Comparison of ENCODE assay signal across 12 cellular contexts in genomic region chr13:40233731-40234195, GRCh38.
A peak's percentile ranks its signal among the peaks of the same experiment; 100 is the strongest.
DNase-seq lines count a peak whose midpoint lies in the region; FAIRE-seq and TF ChIP-seq lines count a peak whose summit lies in the region.
"Had no signal": no experiment of that assay in that cellular context is flagged by ENCODE, and none has a peak within 500 bp of the region (broad histone marks: within the 10 kb centered on the region; RNA-seq: fewer than 3 reads in every experiment).

No MANE protein-coding gene starts in this region.

- no peak for TF ChIP-seq EP300 in SK-N-SH (IDR thresholded peaks at IDR 0.05; ENCODE audit: borderline replicate concordance in 1 of 2, low read depth in 1 of 2, low read length in 1 of 2)

- no peaks in the 10 kb centered on the region for H3K9me2 ChIP-seq in SK-N-SH

- H4K20me1 ChIP-seq in keratinocyte (ENCODE audit: control insufficient read depth, extremely low read depth, insufficient read depth, low read length) (no peaks in the 10 kb centered on the region), SK-N-SH (ENCODE audit: insufficient read depth) (no peaks in the 10 kb centered on the region)

- no peaks in the 10 kb centered on the region for H3K9me1 ChIP-seq in keratinocyte (ENCODE audit: control insufficient read depth, extremely low read depth, insufficient read depth, low read length)

- H2AFZ ChIP-seq in keratinocyte (ENCODE audit: control insufficient read depth, low read length) (peak overlapping the region; percentile 88), SK-N-SH (ENCODE audit: low read depth) (no peak overlapping the region)

- no peak overlapping the region for H3K9ac ChIP-seq in keratinocyte (ENCODE audit: control insufficient read depth, extremely low read depth, insufficient read depth, low read length)
- peak overlapping the region in 1 of 5 donors; percentile 16 for H3K9ac ChIP-seq in subcutaneous abdominal adipose tissue (ENCODE audit: low read length in 5 of 5)
- no peak overlapping the region for H3K9ac ChIP-seq in SK-N-SH

- intact Hi-C loops in breast epithelium (cut with DNase I; ENCODE audit: low total_unique reads): no loop called here

- FAIRE-seq in keratinocyte (lab: Jason Lieb, UNC): peak; percentile 91

- H3K36me3 ChIP-seq in breast epithelium: no peaks in the 10 kb centered on the region
- no peaks in the 10 kb centered on the region for H3K36me3 ChIP-seq in keratinocyte (ENCODE audit: control insufficient read depth in 2 of 2, extremely low read depth in 1 of 2, insufficient read depth in 2 of 2, low read length in 2 of 2)
- H3K36me3 ChIP-seq in subcutaneous abdominal adipose tissue (ENCODE audit: control insufficient read depth in 5 of 5, insufficient read depth in 5 of 5, low read length in 5 of 5): no peaks in the 10 kb centered on the region
- no peaks in the 10 kb centered on the region for H3K36me3 ChIP-seq in SK-N-SH (replicated peaks in 1 of 2; ENCODE audit: control insufficient read depth in 1 of 2, insufficient read depth in 2 of 2, low read length in 1 of 2)
- H3K36me3 ChIP-seq: thyroid gland had no signal

- POLR2A ChIA-PET in SK-N-SH (lab: Yijun Ruan, JAX): no interaction called here

- TF ChIP-seq CTCF in breast epithelium (IDR thresholded peaks at IDR 0.05) (no peak), keratinocyte (optimal IDR thresholded peaks at IDR 0.05 in 1 of 3, IDR thresholded peaks at IDR 0.05 in 1 of 3, conservative IDR thresholded peaks at IDR 0.05 in 1 of 3; ENCODE audit: extremely low read depth in 1 of 3, insufficient read depth in 2 of 3, low read length in 3 of 3) (no peak), SK-N-SH (IDR thresholded peaks at IDR 0.05) (no peak), foreskin fibroblast (IDR thresholded peaks at IDR 0.05; ENCODE audit: low read depth, low read length) (no peak)

- H3K27me3 ChIP-seq in breast epithelium (no peaks in the 10 kb centered on the region), keratinocyte (ENCODE audit: control insufficient read depth, extremely low read depth, insufficient read depth, low read length) (no peaks in the 10 kb centered on the region), subcutaneous abdominal adipose tissue (ENCODE audit: control insufficient read depth in 5 of 5, insufficient read depth in 4 of 5, low read length in 5 of 5) (no peaks in the 10 kb centered on the region), SK-N-SH (ENCODE audit: insufficient read depth) (no peaks in the 10 kb centered on the region)
- H3K27me3 ChIP-seq: thyroid gland had no signal

- H3K4me1 ChIP-seq in breast epithelium (peaks cover 3 to 4% of the 10 kb centered on the region in 2 donors), keratinocyte (ENCODE audit: control insufficient read depth, extremely low read depth, insufficient read depth, low read length) (peaks cover 30% of the 10 kb centered on the region), subcutaneous abdominal adipose tissue (ENCODE audit: control insufficient read depth in 5 of 5, insufficient read depth in 5 of 5, low read length in 5 of 5) (peaks cover 2 to 58% (median 40%) of the 10 kb centered on the region in 5 donors), SK-N-SH (ENCODE audit: control insufficient read depth in 1 of 2, insufficient read depth in 2 of 2, low read depth in 1 of 2, low read length in 1 of 2) (no peaks in the 10 kb centered on the region; a peak in 2 of 4 replicates)

- H3K27ac ChIP-seq in breast epithelium (peak overlapping the region; percentile 65 to 90), keratinocyte (ENCODE audit: control insufficient read depth, insufficient read depth, low read length) (peak overlapping the region; percentile 48), subcutaneous abdominal adipose tissue (ENCODE audit: low read depth, low read length) (peak overlapping the region; percentile 95), SK-N-SH (ENCODE audit: low read depth in 2 of 2, low read length in 1 of 2) (no peak overlapping the region)

- no peak for TF ChIP-seq RAD21 in SK-N-SH (IDR thresholded peaks at IDR 0.05; ENCODE audit: low read length)

- DNase-seq in NCI-H1694 (lab: John Stamatoyannopoulos, UW) (peak; percentile 97), breast epithelium (ENCODE audit: low spot score in 2 of 2) (peak in 1 of 2 donors; percentile 85), keratinocyte (ENCODE audit: low read depth, low spot score) (peak; percentile 55), cortex of kidney (lab: John Stamatoyannopoulos, UW) (no peak), SK-N-SH (no peak), GM19238 (ENCODE audit: insufficient read length, low spot score) (no peak), foreskin fibroblast (no peak)
- DNase-seq: activated T-cell treated with anti-CD3 and anti-CD28 coated beads, Interleukin-2, amount 50 U/mL, for 72 hours; mesenchymal stem cell; RPMI8226; thyroid gland had no signal

- WGBS in SK-N-SH (ENCODE audit: low lambda C conversion rate): 97% methylated on average over 8 of the region's 8 CpGs

- H3K79me2 ChIP-seq in keratinocyte (ENCODE audit: control insufficient read depth, insufficient read depth, low read length): no peaks in the 10 kb centered on the region
- no peaks in the 10 kb centered on the region for H3K79me2 ChIP-seq in SK-N-SH (ENCODE audit: insufficient read depth)

- no peak for TF ChIP-seq POLR2A in breast epithelium (IDR thresholded peaks at IDR 0.05)

- H3K4me3 ChIP-seq in breast epithelium (no peak overlapping the region), keratinocyte (ENCODE audit: control insufficient read depth in 2 of 3, extremely low read depth in 1 of 3, insufficient read depth in 2 of 3, low read depth in 1 of 3, low read length in 3 of 3) (no peak overlapping the region), subcutaneous abdominal adipose tissue (ENCODE audit: low read depth in 1 of 5, low read length in 5 of 5) (no peak overlapping the region), SK-N-SH (ENCODE audit: low read depth in 2 of 2, low read length in 1 of 2) (no peak overlapping the region), foreskin fibroblast (ENCODE audit: low read depth in 1 of 2, low read length in 2 of 2) (no peak overlapping the region)
- H3K4me3 ChIP-seq: thyroid gland had no signal

- dilution Hi-C loops in keratinocyte (cut with MboI; ENCODE audit: extremely low pct_ligation_motif_present, low sequenced_read_pairs): no loop called here

- no peaks in the 10 kb centered on the region for H3K9me3 ChIP-seq in breast epithelium
- no peaks in the 10 kb centered on the region for H3K9me3 ChIP-seq in keratinocyte (ENCODE audit: control insufficient read depth, low read depth, low read length)
- no peaks in the 10 kb centered on the region for H3K9me3 ChIP-seq in subcutaneous abdominal adipose tissue (ENCODE audit: control insufficient read depth in 5 of 5, low read length in 5 of 5)
- no peaks in the 10 kb centered on the region for H3K9me3 ChIP-seq in SK-N-SH
- H3K9me3 ChIP-seq: thyroid gland had no signal

- H3K4me2 ChIP-seq in keratinocyte (ENCODE audit: control insufficient read depth, extremely low read depth, insufficient read depth, low read depth, low read length) (peak overlapping the region; percentile 63), SK-N-SH (no peak overlapping the region)

- H3F3A ChIP-seq in SK-N-SH (replicated peaks; ENCODE audit: insufficient read depth): peaks cover 14% of the 10 kb centered on the region

- CTCF ChIA-PET in SK-N-SH (lab: Yijun Ruan, JAX): no interaction called here

TF ChIP-seq in SK-N-SH, 30 proteins besides CTCF, POLR2A, EP300 and RAD21:
- TF ChIP-seq ELF1 (IDR thresholded peaks at IDR 0.05): no peak
- TF ChIP-seq, protein P1, sequence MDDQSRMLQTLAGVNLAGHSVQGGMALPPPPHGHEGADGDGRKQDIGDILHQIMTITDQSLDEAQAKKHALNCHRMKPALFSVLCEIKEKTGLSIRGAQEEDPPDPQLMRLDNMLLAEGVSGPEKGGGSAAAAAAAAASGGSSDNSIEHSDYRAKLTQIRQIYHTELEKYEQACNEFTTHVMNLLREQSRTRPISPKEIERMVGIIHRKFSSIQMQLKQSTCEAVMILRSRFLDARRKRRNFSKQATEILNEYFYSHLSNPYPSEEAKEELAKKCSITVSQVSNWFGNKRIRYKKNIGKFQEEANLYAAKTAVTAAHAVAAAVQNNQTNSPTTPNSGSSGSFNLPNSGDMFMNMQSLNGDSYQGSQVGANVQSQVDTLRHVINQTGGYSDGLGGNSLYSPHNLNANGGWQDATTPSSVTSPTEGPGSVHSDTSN (IDR thresholded peaks at IDR 0.05): no peak
- TF ChIP-seq TEAD4 (IDR thresholded peaks at IDR 0.05; ENCODE audit: borderline replicate concordance, insufficient read depth): no peak
- no peak for TF ChIP-seq USF2 (IDR thresholded peaks at IDR 0.05; ENCODE audit: borderline replicate concordance, low read depth, low read length)
- no peak for TF ChIP-seq SMC3 (IDR thresholded peaks at IDR 0.05; ENCODE audit: low read depth, low read length)
- TF ChIP-seq JUND (IDR thresholded peaks at IDR 0.05): no peak
- no peak for TF ChIP-seq FOXJ3 (CRISPR knock-in tag; IDR thresholded peaks at IDR 0.05)
- TF ChIP-seq FOSL2 (IDR thresholded peaks at IDR 0.05; ENCODE audit: borderline replicate concordance, low read depth): no peak
- no peak for TF ChIP-seq CHD2 (IDR thresholded peaks at IDR 0.05; ENCODE audit: low read length, partially characterized antibody)

Comparison
In these comparisons a context has a peak if more than half of its experiments do, and no peak if none do; other contexts are left out.
1. DNase-seq: peak in NCI-H1694 (single experiment) and keratinocyte (single experiment); none in cortex of kidney (single experiment), SK-N-SH (single experiment), GM19238 (single experiment) and foreskin fibroblast (0 of 2).
2. H3K27ac ChIP-seq: peak in breast epithelium (2 of 2), keratinocyte (single experiment) and subcutaneous abdominal adipose tissue (single experiment); none in SK-N-SH (0 of 2).